In the genomic region with DNA sequence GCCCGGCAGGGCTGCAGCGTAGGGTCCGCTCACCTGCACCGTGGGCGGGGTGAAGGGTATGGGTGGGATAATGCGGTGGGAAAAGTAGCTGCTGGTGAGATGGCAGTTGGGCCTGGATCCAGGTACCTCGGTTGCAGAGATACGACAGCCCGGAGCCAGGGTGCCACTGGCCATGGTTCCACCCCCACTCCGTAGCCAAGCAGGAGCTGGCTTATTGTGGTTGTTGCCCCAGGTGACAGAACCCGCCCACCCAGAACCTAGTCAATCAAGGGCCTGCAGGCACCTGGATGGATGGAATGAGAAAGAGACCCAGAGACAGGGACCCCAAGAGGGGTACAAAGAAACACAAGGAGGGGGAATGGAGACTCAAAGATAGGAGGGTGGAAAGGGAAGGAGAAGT, we compare ENCODE assay signal across 1 cellular context.
TF ChIP-seq lines count a peak whose summit lies in the region.

No MANE protein-coding gene starts in this region.

TF ChIP-seq in WTC11, 78 proteins besides CTCF, POLR2A, EP300 and RAD21 (continued from another document):
- TF ChIP-seq, protein P1, sequence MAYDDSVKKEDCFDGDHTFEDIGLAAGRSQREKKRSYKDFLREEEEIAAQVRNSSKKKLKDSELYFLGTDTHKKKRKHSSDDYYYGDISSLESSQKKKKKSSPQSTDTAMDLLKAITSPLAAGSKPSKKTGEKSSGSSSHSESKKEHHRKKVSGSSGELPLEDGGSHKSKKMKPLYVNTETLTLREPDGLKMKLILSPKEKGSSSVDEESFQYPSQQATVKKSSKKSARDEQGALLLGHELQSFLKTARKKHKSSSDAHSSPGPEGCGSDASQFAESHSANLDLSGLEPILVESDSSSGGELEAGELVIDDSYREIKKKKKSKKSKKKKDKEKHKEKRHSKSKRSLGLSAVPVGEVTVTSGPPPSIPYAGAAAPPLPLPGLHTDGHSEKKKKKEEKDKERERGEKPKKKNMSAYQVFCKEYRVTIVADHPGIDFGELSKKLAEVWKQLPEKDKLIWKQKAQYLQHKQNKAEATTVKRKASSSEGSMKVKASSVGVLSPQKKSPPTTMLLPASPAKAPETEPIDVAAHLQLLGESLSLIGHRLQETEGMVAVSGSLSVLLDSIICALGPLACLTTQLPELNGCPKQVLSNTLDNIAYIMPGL (CRISPR knock-in tag; IDR thresholded peaks at IDR 0.05) = no peak
- TF ChIP-seq, protein P2, sequence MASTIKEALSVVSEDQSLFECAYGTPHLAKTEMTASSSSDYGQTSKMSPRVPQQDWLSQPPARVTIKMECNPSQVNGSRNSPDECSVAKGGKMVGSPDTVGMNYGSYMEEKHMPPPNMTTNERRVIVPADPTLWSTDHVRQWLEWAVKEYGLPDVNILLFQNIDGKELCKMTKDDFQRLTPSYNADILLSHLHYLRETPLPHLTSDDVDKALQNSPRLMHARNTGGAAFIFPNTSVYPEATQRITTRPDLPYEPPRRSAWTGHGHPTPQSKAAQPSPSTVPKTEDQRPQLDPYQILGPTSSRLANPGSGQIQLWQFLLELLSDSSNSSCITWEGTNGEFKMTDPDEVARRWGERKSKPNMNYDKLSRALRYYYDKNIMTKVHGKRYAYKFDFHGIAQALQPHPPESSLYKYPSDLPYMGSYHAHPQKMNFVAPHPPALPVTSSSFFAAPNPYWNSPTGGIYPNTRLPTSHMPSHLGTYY (CRISPR knock-in tag; IDR thresholded peaks at IDR 0.05) = no peak
- TF ChIP-seq, protein P3, sequence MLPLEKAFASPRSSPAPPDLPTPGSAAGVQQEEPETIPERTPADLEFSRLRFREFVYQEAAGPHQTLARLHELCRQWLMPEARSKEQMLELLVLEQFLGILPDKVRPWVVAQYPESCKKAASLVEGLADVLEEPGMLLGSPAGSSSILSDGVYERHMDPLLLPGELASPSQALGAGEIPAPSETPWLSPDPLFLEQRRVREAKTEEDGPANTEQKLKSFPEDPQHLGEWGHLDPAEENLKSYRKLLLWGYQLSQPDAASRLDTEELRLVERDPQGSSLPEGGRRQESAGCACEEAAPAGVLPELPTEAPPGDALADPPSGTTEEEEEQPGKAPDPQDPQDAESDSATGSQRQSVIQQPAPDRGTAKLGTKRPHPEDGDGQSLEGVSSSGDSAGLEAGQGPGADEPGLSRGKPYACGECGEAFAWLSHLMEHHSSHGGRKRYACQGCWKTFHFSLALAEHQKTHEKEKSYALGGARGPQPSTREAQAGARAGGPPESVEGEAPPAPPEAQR (CRISPR knock-in tag; IDR thresholded peaks at IDR 0.05) = no peak
